Comparison of ENCODE assay signal across 24 cellular contexts in genomic region chr7:8582723-8583122, GRCh38.
"Had no signal": no experiment of that assay in that cellular context is flagged by ENCODE, and none has a peak within 500 bp of the region (broad histone marks: within the 10 kb centered on the region; RNA-seq: fewer than 3 reads in every experiment).

No MANE protein-coding gene starts in this region.

- H3K4me3 ChIP-seq: dorsolateral prefrontal cortex, heart left ventricle, hepatocyte, lower lobe of right lung, right lobe of liver, stomach, thyroid gland had no signal

- H3K4me1 ChIP-seq: heart left ventricle, lower lobe of right lung, parathyroid adenoma, right lobe of liver, stomach, thyroid gland had no signal

- H3K4me3 Mint-ChIP-seq: natural killer cell; neural crest cell; stimulated activated naive B cell treated with anti-CD40 and anti-IgM and Interleukin-4, amounts not matched to agents 10 μg/mL and 1 μg/mL and 100 μg/mL, for 72 hours had no signal

- H3K4me2 ChIP-seq: hepatocyte had no signal

- H3K27ac ChIP-seq: dorsolateral prefrontal cortex, heart left ventricle, hepatocyte, lower lobe of right lung, parathyroid adenoma, right lobe of liver, stomach, thyroid gland had no signal

- H3K9me3 ChIP-seq: lower lobe of right lung, right lobe of liver, stomach, thyroid gland had no signal

- H3K27me3 Mint-ChIP-seq: progenitor cell of endocrine pancreas; stimulated activated naive B cell treated with anti-CD40 and anti-IgM and Interleukin-4, amounts not matched to agents 10 μg/mL and 1 μg/mL and 100 μg/mL, for 72 hours had no signal

- DNase-seq: caudate nucleus; cerebellar nuclear complex; dorsolateral prefrontal cortex; effector CD4-positive, alpha-beta T cell; left ventricle myocardium superior; lower lobe of right lung; natural killer cell; right lobe of liver; small intestine; stimulated activated CD4-positive, alpha-beta T cell treated with anti-CD3 and anti-CD28 coated beads, Interleukin-2, amount 100 ng/mL, for 24 hours; stimulated activated CD4-positive, alpha-beta T cell treated with anti-CD3 and anti-CD28 coated beads, Interleukin-4, amount 100 ng/mL, for 24 hours; stimulated activated naive B cell treated with anti-CD40 and anti-IgM and Interleukin-4, amounts not matched to agents 10 μg/mL and 1 μg/mL and 100 μg/mL, for 72 hours; stomach; thyroid gland; trophoblast cell had no signal

- H3K4me1 Mint-ChIP-seq: natural killer cell; neural crest cell; stimulated activated naive B cell treated with anti-CD40 and anti-IgM and Interleukin-4, amounts not matched to agents 10 μg/mL and 1 μg/mL and 100 μg/mL, for 72 hours had no signal

- H3K36me3 ChIP-seq: heart left ventricle, lower lobe of right lung, right lobe of liver, stomach, thyroid gland had no signal

- H3K9ac ChIP-seq: parathyroid adenoma had no signal

- H2AFZ ChIP-seq: hepatocyte, parathyroid adenoma had no signal

- H3K79me2 ChIP-seq: hepatocyte, parathyroid adenoma had no signal

- H3K27me3 ChIP-seq: heart left ventricle, hepatocyte, right lobe of liver, stomach, thyroid gland had no signal

- FAIRE-seq: colon, frontal cortex, islet of Langerhans, small intestine, urothelium cell line had no signal

- H3K27ac Mint-ChIP-seq: natural killer cell; progenitor cell of endocrine pancreas; stimulated activated naive B cell treated with anti-CD40 and anti-IgM and Interleukin-4, amounts not matched to agents 10 μg/mL and 1 μg/mL and 100 μg/mL, for 72 hours had no signal

- H3K36me3 Mint-ChIP-seq: natural killer cell; stimulated activated naive B cell treated with anti-CD40 and anti-IgM and Interleukin-4, amounts not matched to agents 10 μg/mL and 1 μg/mL and 100 μg/mL, for 72 hours had no signal

- ATAC-seq: heart left ventricle; left ventricle myocardium superior; natural killer cell; right lobe of liver; stimulated activated naive B cell treated with anti-CD40 and anti-IgM and Interleukin-4, amounts not matched to agents 10 μg/mL and 1 μg/mL and 100 μg/mL, for 72 hours had no signal
